8 cellular contexts compared by ENCODE assay signal in the genomic region with DNA sequence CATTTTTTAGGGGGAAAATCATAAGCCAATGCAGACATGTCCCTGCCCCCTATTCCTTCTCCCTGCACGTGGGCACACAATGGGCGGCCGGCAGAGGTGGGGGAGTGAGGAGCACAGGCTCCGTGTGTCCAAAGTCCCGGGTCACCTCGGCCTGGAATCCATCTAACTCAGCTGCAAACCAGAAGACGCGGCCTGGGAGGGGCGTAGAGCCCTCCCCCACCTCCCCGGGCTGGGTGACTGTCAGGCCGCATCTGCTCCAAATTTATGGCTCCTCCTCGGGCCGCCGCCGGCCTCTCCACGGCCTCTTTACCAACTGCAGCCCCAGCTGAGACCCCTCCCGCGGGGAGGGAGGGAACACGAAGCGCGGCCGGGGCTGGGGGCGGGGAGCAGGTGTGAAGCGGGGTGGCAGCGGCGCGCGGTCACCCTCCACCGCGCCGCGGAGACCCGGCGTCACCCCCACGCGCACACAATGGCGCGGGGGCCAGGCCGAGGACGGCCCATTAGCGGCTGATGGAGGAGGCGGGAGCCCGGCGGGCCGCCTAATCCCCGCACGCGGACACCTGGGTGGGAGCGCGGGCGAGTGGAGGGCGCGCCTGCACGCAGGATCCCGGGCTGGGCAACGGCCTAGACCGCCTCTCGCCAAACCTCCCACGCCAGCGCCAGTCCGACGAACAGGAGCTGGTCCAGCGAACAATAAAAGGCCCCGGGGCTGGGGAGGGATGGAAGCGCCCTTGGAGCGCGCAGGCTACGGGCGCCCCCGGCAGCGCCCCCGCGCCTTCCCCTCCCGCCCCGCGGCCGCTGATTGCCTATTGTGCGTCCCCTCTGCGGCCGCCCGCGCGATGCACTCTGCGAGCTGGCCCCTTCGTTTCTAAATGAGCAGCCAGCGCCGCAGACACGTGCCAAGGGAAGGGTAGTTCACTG. TPM values are rescaled to one million over a fixed set of nuclear protein-coding genes. Genes with fewer than 3 reads are reported as not detected.
DNase-seq lines count a peak whose midpoint lies in the region; TF ChIP-seq lines count a peak whose summit lies in the region.

No MANE protein-coding gene starts in this region.

- peak overlapping the region; percentile 35 for H2AFZ ChIP-seq in osteoblast (ENCODE audit: low read length)

- no peaks in the 10 kb centered on the region for H3K9me3 ChIP-seq in effector memory CD4-positive, alpha-beta T cell (ENCODE audit: control insufficient read depth, low read length)
- H3K9me3 ChIP-seq in osteoblast (ENCODE audit: low read depth, low read length) = no peaks in the 10 kb centered on the region

- peak overlapping the region; percentile 27 for H3K4me3 ChIP-seq in effector memory CD4-positive, alpha-beta T cell (ENCODE audit: insufficient read depth, low read depth, low read length, poor library complexity, severe bottlenecking)
- peak overlapping the region; percentile 45 for H3K4me3 ChIP-seq in osteoblast (ENCODE audit: insufficient read depth, low read length)

- no peaks in the 10 kb centered on the region for H4K20me1 ChIP-seq in osteoblast (ENCODE audit: insufficient read depth, low read length)

- peak overlapping the region; percentile 51 for H3K4me2 ChIP-seq in osteoblast (ENCODE audit: insufficient read depth, low read length)

- H3K79me2 ChIP-seq in osteoblast (ENCODE audit: insufficient read depth, low read length) = no peaks in the 10 kb centered on the region

- H3K27me3 ChIP-seq in effector memory CD4-positive, alpha-beta T cell (replicated peaks; ENCODE audit: control insufficient read depth, insufficient read depth, low read length, poor library complexity, severe bottlenecking) = peaks cover 52% of the 10 kb centered on the region
- H3K27me3 ChIP-seq in osteoblast (ENCODE audit: insufficient read depth, low read length) = peaks cover 67% of the 10 kb centered on the region

- H3K36me3 ChIP-seq in effector memory CD4-positive, alpha-beta T cell (ENCODE audit: control insufficient read depth, insufficient read depth, low read length) = no peaks in the 10 kb centered on the region
- H3K36me3 ChIP-seq in osteoblast (ENCODE audit: insufficient read depth, low read length) = no peaks in the 10 kb centered on the region

- peak; percentile 10 for DNase-seq in CD1c-positive myeloid dendritic cell (ENCODE audit: extremely low spot score)
- peak; percentile 66 for DNase-seq in NCI-H1105 treated with DMSO at 0.1 percent for 48 hours (lab: John Stamatoyannopoulos, UW)
- no peak for DNase-seq in effector memory CD4-positive, alpha-beta T cell
- peak; percentile 74 for DNase-seq in osteoblast (ENCODE audit: insufficient read length, low spot score, missing footprints)
- no peak for DNase-seq in dedifferentiated amniotic fluid mesenchymal stem cell (ENCODE audit: extremely low spot score)
- DNase-seq in HUDEP-2 (lab: John Stamatoyannopoulos, UW; ENCODE audit: unreplicated experiment in 76 of 76) = no peak
- no peak for DNase-seq in HK-2 (ENCODE audit: unreplicated experiment)
- DNase-seq in NCI-H2029 (lab: John Stamatoyannopoulos, UW) = no peak

- TF ChIP-seq CTCF in osteoblast (IDR thresholded peaks at IDR 0.05; ENCODE audit: extremely low read depth, low read depth, low read length) = no peak

- peaks cover 18% of the 10 kb centered on the region for H3K4me1 ChIP-seq in effector memory CD4-positive, alpha-beta T cell (ENCODE audit: control insufficient read depth, insufficient read depth, low read length, poor library complexity, severe bottlenecking)
- peaks cover 4% of the 10 kb centered on the region for H3K4me1 ChIP-seq in osteoblast (ENCODE audit: insufficient read depth, low read length)

- H3K27ac ChIP-seq in effector memory CD4-positive, alpha-beta T cell (ENCODE audit: insufficient read depth, low read length, poor library complexity, severe bottlenecking) = no peak overlapping the region
- H3K27ac ChIP-seq in osteoblast (ENCODE audit: low read depth, low read length) = no peak overlapping the region

RNA-seq across cellular contexts. Expression of gene ROBO3, which starts 25.9 kb away (rescaled TPM):
- 12.7 and 18.1 TPM in 2 replicates for total RNA-seq in osteoblast

RNA-seq across cellular contexts. Expression of gene MSANTD2, which starts 39.1 kb away (rescaled TPM):
- 10.6 and 10.9 TPM in 2 replicates for total RNA-seq in osteoblast

RNA-seq across cellular contexts. Expression of gene ROBO4, which starts 58.4 kb away (rescaled TPM):
- total RNA-seq in osteoblast = 0.36 and 0.59 TPM in 2 replicates

Comparison
In these comparisons a context has a peak if more than half of its experiments do, and no peak if none do; other contexts are left out.
1. DNase-seq: peak in CD1c-positive myeloid dendritic cell (single experiment), NCI-H1105 treated with DMSO at 0.1 percent for 48 hours (single experiment) and osteoblast (single experiment); none in effector memory CD4-positive, alpha-beta T cell (0 of 3), dedifferentiated amniotic fluid mesenchymal stem cell (single experiment), HUDEP-2 (0 of 76), HK-2 (single experiment) and NCI-H2029 (single experiment).